8 cellular contexts compared by ENCODE assay signal in genomic region chrX:48972214-48973164, GRCh38. TPM values are rescaled to one million over a fixed set of nuclear protein-coding genes. Genes with fewer than 3 reads are reported as not detected.
DNase-seq lines count a peak whose midpoint lies in the region; ATAC-seq and TF ChIP-seq lines count a peak whose summit lies in the region.

No MANE protein-coding gene starts in this region.

- H3K9me3 Mint-ChIP-seq in CD4-positive, CD25-positive, alpha-beta regulatory T cell = no peaks in the 10 kb centered on the region

- H3K4me3 ChIP-seq in CD4-positive, CD25-positive, alpha-beta regulatory T cell (ENCODE audit: low read depth, low read length) = no peak overlapping the region
- H3K4me3 ChIP-seq in HEK293 (ENCODE audit: low read depth, low read length) = no peak overlapping the region
- H3K4me3 ChIP-seq in RWPE2 (ENCODE audit: severe bottlenecking) = peak overlapping the region; percentile 8
- peak overlapping the region; percentile 33 to 61 (median 47) for H3K4me3 ChIP-seq in breast epithelium

- H3K9me3 ChIP-seq in CD4-positive, CD25-positive, alpha-beta regulatory T cell (ENCODE audit: control insufficient read depth in 2 of 2, low read length in 2 of 2) = no peaks in the 10 kb centered on the region
- H3K9me3 ChIP-seq in HEK293 (ENCODE audit: control insufficient read depth, insufficient read depth, low read depth, low read length) (no peaks in the 10 kb centered on the region), RWPE2 (ENCODE audit: severe bottlenecking) (no peaks in the 10 kb centered on the region), breast epithelium (no peaks in the 10 kb centered on the region)

- TF ChIP-seq CTCF in HEK293 (tag by site-specific recombination; IDR thresholded peaks at IDR 0.05) (0 out of 2 replicates have a peak, but pooled peaks have one; percentile 57), RWPE2 (IDR thresholded peaks at IDR 0.05; ENCODE audit: poor library complexity, severe bottlenecking) (peak; percentile 57), breast epithelium (IDR thresholded peaks at IDR 0.05) (peak in 2 of 3 donors; percentile 15 to 18)

- peak overlapping the region; percentile 8 to 63 (median 30) for H3K4me3 Mint-ChIP-seq in CD4-positive, CD25-positive, alpha-beta regulatory T cell

- peaks cover 6% of the 10 kb centered on the region for H3K27me3 Mint-ChIP-seq in CD4-positive, CD25-positive, alpha-beta regulatory T cell

- peaks cover 16% of the 10 kb centered on the region for H3K36me3 ChIP-seq in CD4-positive, CD25-positive, alpha-beta regulatory T cell (ENCODE audit: control insufficient read depth, insufficient read depth, low read length)
- H3K36me3 ChIP-seq in HEK293 (ENCODE audit: control insufficient read depth in 2 of 2, insufficient read depth in 1 of 2, low read length in 2 of 2) (peaks cover 4 to 25% of the 10 kb centered on the region in 2 experiments; a peak in 2 of 3 replicates), RWPE2 (ENCODE audit: low read depth) (no peaks in the 10 kb centered on the region), breast epithelium (no peaks in the 10 kb centered on the region)

- no peak overlapping the region for H3K27ac Mint-ChIP-seq in CD4-positive, CD25-positive, alpha-beta regulatory T cell

- peak in 2 of 3 donors; percentile 21 to 46 for DNase-seq in CD4-positive, CD25-positive, alpha-beta regulatory T cell
- no peak for DNase-seq in RWPE2 (ENCODE audit: low spot score)
- no peak for DNase-seq in breast epithelium (ENCODE audit: low spot score in 2 of 2)
- DNase-seq in inferior parietal cortex (ENCODE audit: extremely low spot score) = peak; percentile 25
- peak; percentile 10 to 11 for DNase-seq in stimulated activated CD4-positive, alpha-beta T cell treated with anti-CD3 and anti-CD28 coated beads, Interleukin-2, amount 100 ng/mL, for 48 hours

- peaks cover 16% of the 10 kb centered on the region for H3K36me3 Mint-ChIP-seq in CD4-positive, CD25-positive, alpha-beta regulatory T cell

- peak in 1 of 2 donors; percentile 46 for ATAC-seq in CD4-positive, CD25-positive, alpha-beta regulatory T cell (ENCODE audit: low read depth in 2 of 2)
- ATAC-seq in RWPE2 (ENCODE audit: low read depth) = peak; percentile 50; the same call in 2 of the 3 replicates
- no peak for ATAC-seq in GM19463 (IDR thresholded peaks at IDR 0.05; ENCODE audit: unreplicated experiment)
- no peak for ATAC-seq in HG02884 (IDR thresholded peaks at IDR 0.05; ENCODE audit: unreplicated experiment)

- TF ChIP-seq POLR2A in breast epithelium (IDR thresholded peaks at IDR 0.05) = no peak

- peaks cover 0 to 23% (median 7%) of the 10 kb centered on the region in 4 donors for H3K4me1 Mint-ChIP-seq in CD4-positive, CD25-positive, alpha-beta regulatory T cell

- CTCF ChIA-PET in HEK293 (lab: Yijun Ruan, JAX) = interaction anchor here (0.6 to 1.7 kb wide), 16 partner anchors 11 to 1359 kb away, joined by 3 to 8 read pairs (median 3); no protein-coding TSS in a partner anchor

- no peaks in the 10 kb centered on the region for H3K27me3 ChIP-seq in CD4-positive, CD25-positive, alpha-beta regulatory T cell (ENCODE audit: control insufficient read depth, insufficient read depth, low read length)
- H3K27me3 ChIP-seq in RWPE2 (ENCODE audit: insufficient read depth, poor library complexity, severe bottlenecking) (no peaks in the 10 kb centered on the region), breast epithelium (peaks cover 0 to 48% of the 10 kb centered on the region in 2 donors)

- intact Hi-C loops in breast epithelium (cut with DNase I; ENCODE audit: low total_unique reads) = loop anchor here (5.0 kb wide), 1 partner anchor 1400 kb away; no protein-coding TSS in a partner anchor

- POLR2A ChIA-PET in HEK293 (lab: Yijun Ruan, JAX) = interaction anchor here (0.5 to 2.4 kb wide), 10 partner anchors 11 to 341 kb away, joined by 3 to 20 read pairs (median 4); partner anchors contain the start of gene GRIPAP1

- no peak overlapping the region for H3K27ac ChIP-seq in CD4-positive, CD25-positive, alpha-beta regulatory T cell (ENCODE audit: insufficient read depth, low read length, poor library complexity, severe bottlenecking)
- H3K27ac ChIP-seq in HEK293 (ENCODE audit: extremely low read depth, low read depth, low read length) (no peak overlapping the region), RWPE2 (ENCODE audit: poor library complexity, severe bottlenecking) (no peak overlapping the region), breast epithelium (peak overlapping the region; percentile 18 to 50)

- peaks cover 10% of the 10 kb centered on the region for H3K4me1 ChIP-seq in CD4-positive, CD25-positive, alpha-beta regulatory T cell (ENCODE audit: control insufficient read depth, insufficient read depth, low read length, poor library complexity, severe bottlenecking)
- H3K4me1 ChIP-seq in HEK293 (ENCODE audit: control insufficient read depth, insufficient read depth, low read length) (peaks cover 5% of the 10 kb centered on the region; the same call in 1 of the 2 replicates), RWPE2 (ENCODE audit: insufficient read depth, poor library complexity, severe bottlenecking) (no peaks in the 10 kb centered on the region), breast epithelium (no peaks in the 10 kb centered on the region)

TF ChIP-seq in HEK293, 187 proteins besides CTCF, POLR2A, EP300 and RAD21 (continues in another document):
- TF ChIP-seq ZNF549 (tag by site-specific recombination; IDR thresholded peaks at IDR 0.05) (no peak), BCL11A (tag by site-specific recombination; IDR thresholded peaks at IDR 0.05; ENCODE audit: low read depth) (0 out of 2 replicates have a peak, but pooled peaks have one; percentile 22), YY2 (tag by site-specific recombination; IDR thresholded peaks at IDR 0.05) (no peak), ZNF174 (tag by site-specific recombination; IDR thresholded peaks at IDR 0.05) (no peak), GLIS2 (tag by site-specific recombination; IDR thresholded peaks at IDR 0.05) (peak; percentile 39), FEZF1 (tag by site-specific recombination; IDR thresholded peaks at IDR 0.05) (0 out of 2 replicates have a peak, but pooled peaks have one; percentile 14), PRDM1 (tag by site-specific recombination; IDR thresholded peaks at IDR 0.05) (0 out of 2 replicates have a peak, but pooled peaks have one; percentile 5), ZNF629 (tag by site-specific recombination; IDR thresholded peaks at IDR 0.05) (peak; percentile 70), EGR2 (tag by site-specific recombination; IDR thresholded peaks at IDR 0.05; ENCODE audit: low read depth) (peak; percentile 98)
- TF ChIP-seq, protein P1, sequence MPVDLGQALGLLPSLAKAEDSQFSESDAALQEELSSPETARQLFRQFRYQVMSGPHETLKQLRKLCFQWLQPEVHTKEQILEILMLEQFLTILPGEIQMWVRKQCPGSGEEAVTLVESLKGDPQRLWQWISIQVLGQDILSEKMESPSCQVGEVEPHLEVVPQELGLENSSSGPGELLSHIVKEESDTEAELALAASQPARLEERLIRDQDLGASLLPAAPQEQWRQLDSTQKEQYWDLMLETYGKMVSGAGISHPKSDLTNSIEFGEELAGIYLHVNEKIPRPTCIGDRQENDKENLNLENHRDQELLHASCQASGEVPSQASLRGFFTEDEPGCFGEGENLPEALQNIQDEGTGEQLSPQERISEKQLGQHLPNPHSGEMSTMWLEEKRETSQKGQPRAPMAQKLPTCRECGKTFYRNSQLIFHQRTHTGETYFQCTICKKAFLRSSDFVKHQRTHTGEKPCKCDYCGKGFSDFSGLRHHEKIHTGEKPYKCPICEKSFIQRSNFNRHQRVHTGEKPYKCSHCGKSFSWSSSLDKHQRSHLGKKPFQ (tag by site-specific recombination; IDR thresholded peaks at IDR 0.05) = peak; percentile 39; the same call in 1 of the 2 replicates
- TF ChIP-seq, protein P2, sequence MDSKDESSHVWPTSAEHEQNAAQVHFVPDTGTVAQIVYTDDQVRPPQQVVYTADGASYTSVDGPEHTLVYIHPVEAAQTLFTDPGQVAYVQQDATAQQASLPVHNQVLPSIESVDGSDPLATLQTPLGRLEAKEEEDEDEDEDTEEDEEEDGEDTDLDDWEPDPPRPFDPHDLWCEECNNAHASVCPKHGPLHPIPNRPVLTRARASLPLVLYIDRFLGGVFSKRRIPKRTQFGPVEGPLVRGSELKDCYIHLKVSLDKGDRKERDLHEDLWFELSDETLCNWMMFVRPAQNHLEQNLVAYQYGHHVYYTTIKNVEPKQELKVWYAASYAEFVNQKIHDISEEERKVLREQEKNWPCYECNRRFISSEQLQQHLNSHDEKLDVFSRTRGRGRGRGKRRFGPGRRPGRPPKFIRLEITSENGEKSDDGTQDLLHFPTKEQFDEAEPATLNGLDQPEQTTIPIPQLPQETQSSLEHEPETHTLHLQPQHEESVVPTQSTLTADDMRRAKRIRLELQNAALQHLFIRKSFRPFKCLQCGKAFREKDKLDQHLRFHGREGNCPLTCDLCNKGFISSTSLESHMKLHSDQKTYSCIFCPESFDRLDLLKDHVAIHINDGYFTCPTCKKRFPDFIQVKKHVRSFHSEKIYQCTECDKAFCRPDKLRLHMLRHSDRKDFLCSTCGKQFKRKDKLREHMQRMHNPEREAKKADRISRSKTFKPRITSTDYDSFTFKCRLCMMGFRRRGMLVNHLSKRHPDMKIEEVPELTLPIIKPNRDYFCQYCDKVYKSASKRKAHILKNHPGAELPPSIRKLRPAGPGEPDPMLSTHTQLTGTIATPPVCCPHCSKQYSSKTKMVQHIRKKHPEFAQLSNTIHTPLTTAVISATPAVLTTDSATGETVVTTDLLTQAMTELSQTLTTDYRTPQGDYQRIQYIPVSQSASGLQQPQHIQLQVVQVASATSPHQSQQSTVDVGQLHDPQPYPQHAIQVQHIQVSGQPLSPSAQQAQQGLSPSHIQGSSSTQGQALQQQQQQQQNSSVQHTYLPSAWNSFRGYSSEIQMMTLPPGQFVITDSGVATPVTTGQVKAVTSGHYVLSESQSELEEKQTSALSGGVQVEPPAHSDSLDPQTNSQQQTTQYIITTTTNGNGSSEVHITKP (tag by site-specific recombination; IDR thresholded peaks at IDR 0.05) = peak; percentile 68

RNA-seq across cellular contexts. Expression of gene KCND1, which starts 0.8 kb away (rescaled TPM):
- 2.3 TPM for total RNA-seq in CD4-positive, CD25-positive, alpha-beta regulatory T cell
- under 1 TPM; 0.05 to 0.11 (median 0.07) TPM for polyA plus RNA-seq in CD4-positive, CD25-positive, alpha-beta regulatory T cell
- total RNA-seq in breast epithelium = 1 to 10 TPM in 1 of 3 donors, under 1 TPM in 2; 0.66 to 1.2 (median 0.96) TPM

RNA-seq across cellular contexts. Expression of gene OTUD5, which starts 15.1 kb away (rescaled TPM):
- 110 TPM for total RNA-seq in CD4-positive, CD25-positive, alpha-beta regulatory T cell
- polyA plus RNA-seq in CD4-positive, CD25-positive, alpha-beta regulatory T cell = 10 to 100 TPM; 20.2 to 38.2 (median 26.4) TPM
- 10 to 100 TPM; 35.8 to 37.9 (median 36.1) TPM for total RNA-seq in breast epithelium

RNA-seq across cellular contexts. Expression of gene GRIPAP1, which starts 29.6 kb away (rescaled TPM):
- total RNA-seq in CD4-positive, CD25-positive, alpha-beta regulatory T cell = 126 TPM
- polyA plus RNA-seq in CD4-positive, CD25-positive, alpha-beta regulatory T cell = 10 to 100 TPM in 1 of 4 donors, 1 to 10 TPM in 3; 8.3 to 10.6 (median 9.2) TPM
- 10 to 100 TPM; 31.4 to 47.2 (median 34.1) TPM for total RNA-seq in breast epithelium

RNA-seq across cellular contexts. Expression of gene PIM2, which starts 53.7 kb away (rescaled TPM):
- total RNA-seq in CD4-positive, CD25-positive, alpha-beta regulatory T cell = 391 TPM
- 100 to 1,000 TPM; 475 to 549 (median 501) TPM for polyA plus RNA-seq in CD4-positive, CD25-positive, alpha-beta regulatory T cell
- 10 to 100 TPM in 1 of 3 donors, 1 to 10 TPM in 2; 5.8 to 20.3 (median 7.6) TPM for total RNA-seq in breast epithelium

Comparison
In these comparisons a context has a peak if more than half of its experiments do, and no peak if none do; other contexts are left out.
1. DNase-seq: peak in CD4-positive, CD25-positive, alpha-beta regulatory T cell (2 of 3), inferior parietal cortex (single experiment) and stimulated activated CD4-positive, alpha-beta T cell treated with anti-CD3 and anti-CD28 coated beads, Interleukin-2, amount 100 ng/mL, for 48 hours (2 of 2); none in RWPE2 (single experiment) and breast epithelium (0 of 2).
2. H3K27ac ChIP-seq: peak in breast epithelium (2 of 2); none in CD4-positive, CD25-positive, alpha-beta regulatory T cell (single experiment), HEK293 (single experiment) and RWPE2 (single experiment).
3. H3K4me3 ChIP-seq: peak in RWPE2 (single experiment) and breast epithelium (3 of 3); none in CD4-positive, CD25-positive, alpha-beta regulatory T cell (single experiment) and HEK293 (single experiment).
4. Peak in every context shown above with its lines, with median percentiles within 50 percentile points of each other: CTCF ChIP-seq.